27 cellular contexts compared by ENCODE assay signal in genomic region chr20:12305555-12305954, GRCh38.
DNase-seq lines count a peak whose midpoint lies in the region; ATAC-seq and TF ChIP-seq lines count a peak whose summit lies in the region.
"Had no signal": no experiment of that assay in that cellular context is flagged by ENCODE, and none has a peak within 500 bp of the region (broad histone marks: within the 10 kb centered on the region; RNA-seq: fewer than 3 reads in every experiment).

No MANE protein-coding gene starts in this region.

- WGBS in ectodermal cell, 2 experiments: 24 to 32% methylated on average over 3 of the region's 4 CpGs
- 37 to 38% methylated on average over 4 of the region's 4 CpGs for WGBS in transverse colon (ENCODE audit: low coverage in 1 of 2), 2 donors

- no peak for TF ChIP-seq POLR2A in transverse colon (IDR thresholded peaks at IDR 0.05)

- in situ Hi-C loops in transverse colon (cut with MboI; ENCODE audit: low pct_ligation_motif_present in 1 of 4, low pct_unique_long_range_greater_than_20kb in 1 of 4, low sequenced_read_pairs in 3 of 4): loop anchor here in 1 of 4 donors (25.0 kb wide), 1 partner anchor 107 kb away; no protein-coding TSS in a partner anchor

- no peak for DNase-seq in Right ventricle myocardium inferior (ENCODE audit: missing footprints)
- no peak for DNase-seq in right atrium auricular region (ENCODE audit: low spot score)
- DNase-seq in neural progenitor cell (ENCODE audit: low spot score): peak; percentile 34
- no peak for DNase-seq in SHP77 treated with DMSO at 0.1 percent for 48 hours (lab: John Stamatoyannopoulos, UW)
- DNase-seq in iPS-NIHi7 (ENCODE audit: extremely low spot score): no peak
- no peak for DNase-seq in transverse colon
- DNase-seq in NCI-H510A treated with DMSO at 0.1 percent for 48 hours (lab: John Stamatoyannopoulos, UW): no peak
- DNase-seq: activated CD4-positive, alpha-beta memory T cell treated with anti-CD3 and anti-CD28 coated beads for 36 hours; activated CD8-positive, alpha-beta memory T cell treated with anti-CD3 and anti-CD28 coated beads, Interleukin-2, amount 50 U/mL, for 48 hours; head of caudate nucleus; left colon; naive B cell; NCI-H1092; NCI-H1930; NCI-H526 treated with DMSO at 0.1 percent for 48 hours; Peyer's patch; stimulated activated CD4-positive, alpha-beta T cell treated with anti-CD3 and anti-CD28 coated beads, Interleukin-4, amount 100 ng/mL, for 4 hours; stimulated activated naive CD4-positive, alpha-beta T cell had no signal

- H3K4me3 ChIP-seq in right atrium auricular region (no peak overlapping the region), ectodermal cell (ENCODE audit: insufficient read depth, low read depth, low read length) (no peak overlapping the region), neural progenitor cell (no peak overlapping the region), transverse colon (no peak overlapping the region)
- H3K4me3 ChIP-seq: A549, Peyer's patch, SJSA1, tibial nerve had no signal

- peaks cover 0 to 7% of the 10 kb centered on the region in 2 donors for H3K4me1 ChIP-seq in right atrium auricular region
- H3K4me1 ChIP-seq in ectodermal cell (ENCODE audit: control insufficient read depth, insufficient read depth, low read length): peaks cover 5% of the 10 kb centered on the region
- peaks cover 12% of the 10 kb centered on the region for H3K4me1 ChIP-seq in neural progenitor cell
- no peaks in the 10 kb centered on the region for H3K4me1 ChIP-seq in transverse colon
- H3K4me1 ChIP-seq: A549, Peyer's patch, SJSA1 had no signal

- no peak for TF ChIP-seq CTCF in right atrium auricular region (IDR thresholded peaks at IDR 0.05)
- no peak for TF ChIP-seq CTCF in neural progenitor cell (IDR thresholded peaks at IDR 0.05)
- TF ChIP-seq CTCF in transverse colon (IDR thresholded peaks at IDR 0.05): no peak

- H3K36me3 ChIP-seq in right atrium auricular region: no peaks in the 10 kb centered on the region
- H3K36me3 ChIP-seq in ectodermal cell (ENCODE audit: control insufficient read depth, insufficient read depth, low read length): no peaks in the 10 kb centered on the region
- H3K36me3 ChIP-seq in neural progenitor cell: no peaks in the 10 kb centered on the region
- no peaks in the 10 kb centered on the region for H3K36me3 ChIP-seq in transverse colon
- H3K36me3 ChIP-seq: Peyer's patch, SJSA1, tibial nerve had no signal

- TF ChIP-seq EP300 in transverse colon (IDR thresholded peaks at IDR 0.05; ENCODE audit: low read depth): no peak

- H3K27me3 ChIP-seq in right atrium auricular region: no peaks in the 10 kb centered on the region
- no peaks in the 10 kb centered on the region for H3K27me3 ChIP-seq in ectodermal cell (ENCODE audit: control insufficient read depth, insufficient read depth, low read length, poor library complexity, severe bottlenecking)
- H3K27me3 ChIP-seq in neural progenitor cell: no peaks in the 10 kb centered on the region
- no peaks in the 10 kb centered on the region for H3K27me3 ChIP-seq in transverse colon
- H3K27me3 ChIP-seq: Peyer's patch, SJSA1, tibial nerve had no signal

- H3F3A ChIP-seq in neural progenitor cell (ENCODE audit: low read depth): no peaks in the 10 kb centered on the region

- peaks cover 17% of the 10 kb centered on the region for H3K4me1 Mint-ChIP-seq in neural progenitor cell
- H3K4me1 Mint-ChIP-seq: activated T-helper 17 cell treated with anti-CD3 and anti-CD28 coated beads, Interleukin-2, amount 50 U/mL, for 72 hours; IgD-negative memory B cell; naive B cell had no signal

- no peaks in the 10 kb centered on the region for H4K20me1 ChIP-seq in neural progenitor cell (ENCODE audit: low read depth)

- intact Hi-C loops in Right ventricle myocardium inferior (cut with DNase I): no loop called here
- intact Hi-C loops in transverse colon (cut with DNase I; ENCODE audit: low total_unique reads): no loop called here

- no peak overlapping the region for H3K9ac ChIP-seq in neural progenitor cell

- H3K9me3 ChIP-seq in right atrium auricular region (peaks cover 0 to 8% of the 10 kb centered on the region in 2 donors), ectodermal cell (ENCODE audit: control insufficient read depth, low read length) (no peaks in the 10 kb centered on the region), neural progenitor cell (ENCODE audit: low read depth) (no peaks in the 10 kb centered on the region), transverse colon (no peaks in the 10 kb centered on the region)
- H3K9me3 ChIP-seq: Peyer's patch, tibial nerve had no signal

- peak overlapping the region; percentile 83 for H3K27ac Mint-ChIP-seq in neural progenitor cell
- H3K27ac Mint-ChIP-seq: activated CD4-positive, alpha-beta memory T cell treated with anti-CD3 and anti-CD28 coated beads for 36 hours; activated naive CD8-positive, alpha-beta T cell; activated T-helper 17 cell treated with anti-CD3 and anti-CD28 coated beads, Interleukin-2, amount 50 U/mL, for 72 hours; IgD-negative memory B cell; naive B cell had no signal

- H3K4me3 Mint-ChIP-seq in neural progenitor cell: no peak overlapping the region
- H3K4me3 Mint-ChIP-seq: activated CD4-positive, alpha-beta memory T cell treated with anti-CD3 and anti-CD28 coated beads for 36 hours; activated naive CD8-positive, alpha-beta T cell; activated T-helper 17 cell treated with anti-CD3 and anti-CD28 coated beads, Interleukin-2, amount 50 U/mL, for 72 hours; IgD-negative memory B cell; naive B cell had no signal

- H3K9me3 Mint-ChIP-seq in neural progenitor cell: peaks cover 16% of the 10 kb centered on the region

- peaks cover 2% of the 10 kb centered on the region for H3K27me3 Mint-ChIP-seq in neural progenitor cell (ENCODE audit: insufficient read depth, low read depth)
- H3K27me3 Mint-ChIP-seq: activated CD4-positive, alpha-beta memory T cell treated with anti-CD3 and anti-CD28 coated beads for 36 hours; activated naive CD8-positive, alpha-beta T cell; activated T-helper 17 cell treated with anti-CD3 and anti-CD28 coated beads, Interleukin-2, amount 50 U/mL, for 72 hours; IgD-negative memory B cell had no signal

- ATAC-seq in Right ventricle myocardium inferior: peak; percentile 71
- ATAC-seq: A549; activated CD4-positive, CD25-positive, alpha-beta regulatory T cell treated with anti-CD3 and anti-CD28 coated beads, Interleukin-2, amount 50 U/mL, for 24 hours; activated T-helper 17 cell treated with anti-CD3 and anti-CD28 coated beads, Interleukin-2, amount 50 U/mL, for 72 hours; left colon had no signal

- peak overlapping the region; percentile 3 for H2AFZ ChIP-seq in neural progenitor cell (replicated peaks)

- no peak overlapping the region for H3K4me2 ChIP-seq in neural progenitor cell
- H3K4me2 ChIP-seq: A549 had no signal

- H3K27ac ChIP-seq in right atrium auricular region (no peak overlapping the region), ectodermal cell (ENCODE audit: insufficient read depth, low read depth, low read length, poor library complexity, severe bottlenecking) (peak overlapping the region; percentile 56), neural progenitor cell (peak overlapping the region; percentile 17), transverse colon (no peak overlapping the region)
- H3K27ac ChIP-seq: A549, epithelial cell of prostate, Peyer's patch, SJSA1 had no signal

- H3K79me2 ChIP-seq in neural progenitor cell (ENCODE audit: low read depth): no peaks in the 10 kb centered on the region

- peaks cover 3% of the 10 kb centered on the region for H3K36me3 Mint-ChIP-seq in neural progenitor cell
- H3K36me3 Mint-ChIP-seq: activated CD4-positive, alpha-beta memory T cell treated with anti-CD3 and anti-CD28 coated beads for 36 hours; activated naive CD8-positive, alpha-beta T cell; naive B cell had no signal

Comparison
In these comparisons a context has a peak if more than half of its experiments do, and no peak if none do; other contexts are left out.
1. H3K27ac ChIP-seq: peak in ectodermal cell (single experiment) and neural progenitor cell (single experiment); none in right atrium auricular region (0 of 2) and transverse colon (0 of 4).